24 cellular contexts compared by ENCODE assay signal in the genomic region with DNA sequence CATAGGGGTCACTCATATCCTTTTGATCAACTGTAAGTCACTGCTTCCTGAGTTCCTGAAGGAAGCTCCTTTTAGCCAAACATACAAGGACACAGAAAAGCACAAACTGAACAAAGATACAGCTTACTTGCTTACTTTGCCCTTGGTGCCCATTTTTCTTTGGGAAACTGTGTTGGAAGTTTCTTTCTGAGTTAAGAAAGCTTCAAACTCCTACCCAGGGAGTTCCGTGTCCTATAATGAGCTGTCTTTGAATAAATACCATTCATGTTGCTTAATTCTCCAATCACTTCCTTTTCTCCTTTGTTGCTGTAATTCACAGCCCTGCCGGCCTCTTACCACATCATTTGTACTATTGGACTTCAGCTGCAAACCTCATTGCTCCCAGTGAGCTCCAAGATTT. TPM values are rescaled to one million over a fixed set of nuclear protein-coding genes. Genes with fewer than 3 reads are reported as not detected.
A peak's percentile ranks its signal among the peaks of the same experiment; 100 is the strongest.
DNase-seq lines count a peak whose midpoint lies in the region; ATAC-seq and TF ChIP-seq lines count a peak whose summit lies in the region.
"Had no signal": no experiment of that assay in that cellular context is flagged by ENCODE, and none has a peak within 500 bp of the region (broad histone marks: within the 10 kb centered on the region; RNA-seq: fewer than 3 reads in every experiment).

A gene (minus strand): TSS at position 228 of the 400 bp plus-strand sequence. CDS start 75 bp downstream, at position 153.

- no peak within 1 kb of the TSS for H3K4me2 ChIP-seq in PC-3 (ENCODE audit: low read length)
- H3K4me2 ChIP-seq: BLaER1 had no signal

- H3K4me3 ChIP-seq in PC-3 (ENCODE audit: low read length) (no peak within 1 kb of the TSS), duodenal mucosa (ENCODE audit: low read depth in 1 of 2, low read length in 2 of 2) (peak within 1 kb of the TSS; percentile 69 to 74), right lobe of liver (peak within 1 kb of the TSS; percentile 8 to 62 (median 52))
- H3K4me3 ChIP-seq: BLaER1, left ventricle myocardium inferior, tibial nerve had no signal

- H3K79me2 ChIP-seq in PC-3 (ENCODE audit: low read length) = no peaks in the 10 kb centered on the region

- no peaks in the 10 kb centered on the region for H3K9me2 ChIP-seq in PC-3 (replicated peaks; ENCODE audit: low read length)

- H3K27me3 ChIP-seq in PC-3 (ENCODE audit: low read length) (no peaks in the 10 kb centered on the region), duodenal mucosa (ENCODE audit: control insufficient read depth in 1 of 2, insufficient read depth in 2 of 2, low read length in 2 of 2) (no peaks in the 10 kb centered on the region), right lobe of liver (no peaks in the 10 kb centered on the region)
- H3K27me3 ChIP-seq: BLaER1, foreskin keratinocyte, tibial nerve had no signal

- TF ChIP-seq CTCF in PC-3 (conservative IDR thresholded peaks at IDR 0.05; ENCODE audit: low read depth, low read length) (no peak), right lobe of liver (IDR thresholded peaks at IDR 0.05) (no peak)

- no peaks in the 10 kb centered on the region for H3K36me3 ChIP-seq in PC-3 (ENCODE audit: low read depth, low read length)
- H3K36me3 ChIP-seq in duodenal mucosa (ENCODE audit: control insufficient read depth in 1 of 2, insufficient read depth in 2 of 2, low read length in 2 of 2) = peaks cover 0 to under 1% of the 10 kb centered on the region in 2 donors
- peaks cover 0 to 28% (median 0%) of the 10 kb centered on the region in 4 donors for H3K36me3 ChIP-seq in right lobe of liver
- H3K36me3 ChIP-seq: BLaER1, left ventricle myocardium inferior, tibial nerve had no signal

- BruUV-seq in PC-3 (replicated peaks; lab: Mats Ljungman, UMichigan) = no TSS peak

- H3K9me3 ChIP-seq in PC-3 (ENCODE audit: low read length) (no peaks in the 10 kb centered on the region), duodenal mucosa (ENCODE audit: control insufficient read depth in 1 of 2, low read length in 2 of 2) (no peaks in the 10 kb centered on the region), right lobe of liver (no peaks in the 10 kb centered on the region)
- H3K9me3 ChIP-seq: BLaER1, left ventricle myocardium inferior, tibial nerve had no signal

- CTCF ChIA-PET in PC-3 (lab: Charles Lee) = no interaction called here

- intact Hi-C loops in PC-3 (cut with micrococcal nuclease) = no loop called here
- intact Hi-C loops in right lobe of liver (cut with DNase I) = no loop called here

- H3K4me1 ChIP-seq in PC-3 (ENCODE audit: insufficient read depth, low read length) = no peaks in the 10 kb centered on the region; the same call in 1 of the 2 replicates
- H3K4me1 ChIP-seq in duodenal mucosa (ENCODE audit: control insufficient read depth in 1 of 2, insufficient read depth in 2 of 2, low read length in 2 of 2) = peaks cover 8 to 20% of the 10 kb centered on the region in 2 donors
- H3K4me1 ChIP-seq in right lobe of liver = peaks cover 0 to 41% (median 8%) of the 10 kb centered on the region in 4 donors
- H3K4me1 ChIP-seq: BLaER1, foreskin keratinocyte, left ventricle myocardium inferior had no signal

- WGBS in right lobe of liver (ENCODE audit: insufficient coverage, low coverage, low lambda C conversion rate, missing lambda C conversion rate) = 18% methylated on average over 2 of the region's 2 CpGs

- H2AFZ ChIP-seq in PC-3 (ENCODE audit: low read length) = no peak within 1 kb of the TSS

- peak; percentile 84 for TF ChIP-seq POLR2A in right lobe of liver (IDR thresholded peaks at IDR 0.05)

- H4K20me1 ChIP-seq in PC-3 (ENCODE audit: low read length) = no peaks in the 10 kb centered on the region
- H4K20me1 ChIP-seq: BLaER1 had no signal

- H3K9ac ChIP-seq in PC-3 (ENCODE audit: low read length) = no peak within 1 kb of the TSS
- peak within 1 kb of the TSS; percentile 47 to 74 for H3K9ac ChIP-seq in duodenal mucosa (ENCODE audit: low read depth in 1 of 2, low read length in 2 of 2)
- H3K9ac ChIP-seq: BLaER1 had no signal

- ATAC-seq in PC-3 (no peak), right lobe of liver (peak; percentile 71 to 89 (median 82)), GM18873 (IDR thresholded peaks at IDR 0.05; ENCODE audit: low FRiP score, unreplicated experiment) (no peak), HG03469 (IDR thresholded peaks at IDR 0.05; ENCODE audit: unreplicated experiment) (no peak)
- ATAC-seq: activated naive CD4-positive, alpha-beta T cell treated with anti-CD3 and anti-CD28 coated beads, Interleukin-2, amount 50 U/mL, for 72 hours; foreskin keratinocyte; Panc1; stimulated activated effector memory CD8-positive, alpha-beta T cell treated with anti-CD3 and anti-CD28 coated beads, Interleukin-12 subunit alpha, Interleukin-12 subunit beta, amount 100 ng/mL, for 72 hours had no signal

- POLR2A ChIA-PET in PC-3 (lab: Charles Lee; ENCODE audit: unreplicated experiment) = no interaction called here

- H3K27ac ChIP-seq in PC-3 (ENCODE audit: low read length) = no peak within 1 kb of the TSS
- no peak within 1 kb of the TSS for H3K27ac ChIP-seq in duodenal mucosa (ENCODE audit: low read depth, low read length)
- peak within 1 kb of the TSS; percentile 56 to 85 (median 74) for H3K27ac ChIP-seq in right lobe of liver
- H3K27ac ChIP-seq: BLaER1, foreskin keratinocyte, left ventricle myocardium inferior had no signal

- DNase-seq in PC-3 (peak; percentile 5), right lobe of liver (peak; percentile 36 to 70 (median 55)), stromal cell of bone marrow (ENCODE audit: low read depth) (peak; percentile 5), NCI-H526 (lab: John Stamatoyannopoulos, UW) (no peak), islet precursor cell (no peak)
- DNase-seq: activated CD4-positive, alpha-beta T cell treated with anti-CD3 and anti-CD28 coated beads, Interleukin-2, amount 10 ng/mL, durations not matched to agents 7 days and 5 days; effector CD8-positive, alpha-beta T cell; foreskin keratinocyte; GDM1; left ventricle myocardium inferior; NCI-H1105 treated with DMSO at 0.1 percent for 48 hours; NCI-H2171; NCI-H774; posterior cingulate gyrus had no signal

- no peaks in the 10 kb centered on the region for H3F3A ChIP-seq in PC-3 (ENCODE audit: low read length, unreplicated experiment)

RNA-seq across cellular contexts. Expression of the gene that starts here (rescaled TPM):
- not detected in 2 replicates for total RNA-seq in PC-3 (2014; rRNA removed)
- total RNA-seq in right lobe of liver = 100 to 1,000 TPM; 133 to 957 (median 467) TPM
- total RNA-seq: activated CD4-positive, alpha-beta T cell treated with anti-CD3 and anti-CD28 coated beads, Interleukin-2, amount 10 ng/mL, durations not matched to agents 7 days and 5 days; activated naive CD4-positive, alpha-beta T cell treated with anti-CD3 and anti-CD28 coated beads, Interleukin-2, amount 50 U/mL, for 72 hours; cardiac septum; foreskin keratinocyte; H4; left ventricle myocardium inferior had no signal

Comparison
In these comparisons a context has a peak if more than half of its experiments do, and no peak if none do; other contexts are left out.
1. RNA of the gene that starts here (total RNA-seq): 133 to 957 TPM in right lobe of liver; not detected in PC-3; every median in the first group is over 100 times any median in the second.
2. Peak in DNase-seq in PC-3; RNA of the gene not detected or under 1 TPM.
3. ATAC-seq: peak in right lobe of liver (4 of 4); none in PC-3 (single experiment), GM18873 (single experiment) and HG03469 (single experiment).
4. DNase-seq: peak in right lobe of liver (3 of 3) and stromal cell of bone marrow (single experiment); none in NCI-H526 (0 of 2) and islet precursor cell (single experiment).
5. H3K27ac ChIP-seq: peak in right lobe of liver (3 of 3); none in PC-3 (single experiment) and duodenal mucosa (single experiment).